ENCODE assay signal across 12 cellular contexts in genomic region chr1:232385221-232385620, GRCh38.
DNase-seq lines count a peak whose midpoint lies in the region; ATAC-seq, FAIRE-seq and TF ChIP-seq lines count a peak whose summit lies in the region.
"Had no signal": no experiment of that assay in that cellular context is flagged by ENCODE, and none has a peak within 500 bp of the region (broad histone marks: within the 10 kb centered on the region; RNA-seq: fewer than 3 reads in every experiment).

No MANE protein-coding gene starts in this region.

- 0 out of 2 replicates have a peak overlapping the region, but pooled peaks have one; percentile 40 for H2AK5ac ChIP-seq in H1 (ENCODE audit: low read depth, low read length)

- no peak for FAIRE-seq in H1 (lab: Jason Lieb, UNC)

- H3K9me2 ChIP-seq in PC-3 (replicated peaks; ENCODE audit: low read length): no peaks in the 10 kb centered on the region

- H4K5ac ChIP-seq in H1 (ENCODE audit: insufficient read length, low read depth, low read length): no peak overlapping the region

- no peak overlapping the region for H3K27ac Mint-ChIP-seq in activated T-helper 2 cell treated with anti-CD3 and anti-CD28 coated beads, Interferon-gamma antibody, Interleukin-2, Interleukin-4, amounts not matched to agents 10 μg/mL and 5 μg/mL and 100 μg/mL, durations not matched to agents 14 hours and 24 hours and 36 hours
- H3K27ac Mint-ChIP-seq: activated naive CD4-positive, alpha-beta T cell treated with anti-CD3 and anti-CD28 coated beads, Interleukin-2, amount 50 U/mL, for 72 hours; CD14-positive monocyte; T-helper 2 cell treated with Interferon-gamma antibody and Interleukin-4, amounts not matched to agents 5 μg/mL and 100 μg/mL, for 36 hours had no signal

- CTCF ChIA-PET in PC-3 (lab: Charles Lee) (interaction anchor here (1.1 kb wide), 1 partner anchor 242 kb away, joined by 4 read pairs; no protein-coding TSS in a partner anchor), H1 (lab: Charles Lee; ENCODE audit: partially characterized antibody) (interaction anchor here (0.6 to 1.1 kb wide), 3 partner anchors 13 to 600 kb away, joined by 3 to 4 read pairs (median 3); no protein-coding TSS in a partner anchor)

- no peak overlapping the region for H3K4me2 ChIP-seq in PC-3 (ENCODE audit: low read length)
- H3K4me2 ChIP-seq in H1 (ENCODE audit: insufficient read depth in 1 of 2, low read depth in 2 of 2, low read length in 2 of 2): no peak overlapping the region

- peak; percentile 99 for ATAC-seq in PC-3
- ATAC-seq: activated naive CD4-positive, alpha-beta T cell treated with anti-CD3 and anti-CD28 coated beads, Interleukin-2, amount 50 U/mL, for 72 hours had no signal

- H3K79me2 ChIP-seq in PC-3 (ENCODE audit: low read length) (no peaks in the 10 kb centered on the region), H1 (ENCODE audit: control insufficient read depth in 1 of 2, insufficient read depth in 2 of 2, low read length in 2 of 2) (no peaks in the 10 kb centered on the region)

- no TSS peak for BruUV-seq in PC-3 (replicated peaks; lab: Mats Ljungman, UMichigan)

- no peak overlapping the region for H3K4ac ChIP-seq in H1 (replicated peaks; ENCODE audit: insufficient read length, low read depth, low read length)

- H4K20me1 ChIP-seq in PC-3 (ENCODE audit: low read length): no peaks in the 10 kb centered on the region
- no peaks in the 10 kb centered on the region for H4K20me1 ChIP-seq in H1 (replicated peaks in 1 of 2; ENCODE audit: control insufficient read depth in 1 of 2, insufficient read depth in 2 of 2, low read length in 2 of 2)

- H3K9me3 ChIP-seq in PC-3 (ENCODE audit: low read length): no peaks in the 10 kb centered on the region
- H3K9me3 ChIP-seq in H1 (ENCODE audit: insufficient read depth in 2 of 2, low read depth in 1 of 2, low read length in 1 of 2): no peaks in the 10 kb centered on the region

- H3K23me2 ChIP-seq in H1 (ENCODE audit: low read depth, low read length): no peaks in the 10 kb centered on the region

- no peak overlapping the region for H4K8ac ChIP-seq in H1 (ENCODE audit: extremely low read depth, insufficient read depth, low read length)

- no peak overlapping the region for H3K27ac ChIP-seq in PC-3 (ENCODE audit: low read length)
- H3K27ac ChIP-seq in H1 (ENCODE audit: low read depth, low read length): no peak overlapping the region

- H3K4me3 ChIP-seq in PC-3 (ENCODE audit: low read length) (no peak overlapping the region), H1 (ENCODE audit: extremely low read depth in 1 of 4, insufficient read depth in 2 of 4, low read depth in 3 of 4, low read length in 4 of 4) (no peak overlapping the region), foreskin fibroblast (ENCODE audit: low read depth in 1 of 2, low read length in 2 of 2) (no peak overlapping the region)
- H3K4me3 ChIP-seq: skin epidermis had no signal

- TF ChIP-seq RAD21 in H1 (IDR thresholded peaks at IDR 0.05 in 1 of 2, conservative IDR thresholded peaks at IDR 0.05 in 1 of 2; ENCODE audit: low read depth in 2 of 2, low read length in 2 of 2): no peak

- no peak overlapping the region for H3K23ac ChIP-seq in H1 (ENCODE audit: insufficient read length)

- no peaks in the 10 kb centered on the region for H3K36me3 Mint-ChIP-seq in activated T-helper 2 cell treated with anti-CD3 and anti-CD28 coated beads, Interferon-gamma antibody, Interleukin-2, Interleukin-4, amounts not matched to agents 10 μg/mL and 5 μg/mL and 100 μg/mL, durations not matched to agents 14 hours and 24 hours and 36 hours (ENCODE audit: low read depth)
- H3K36me3 Mint-ChIP-seq: activated naive CD4-positive, alpha-beta T cell treated with anti-CD3 and anti-CD28 coated beads, Interleukin-2, amount 50 U/mL, for 72 hours; CD14-positive monocyte had no signal

- no peak overlapping the region for H2AFZ ChIP-seq in PC-3 (ENCODE audit: low read length)
- H2AFZ ChIP-seq in H1 (ENCODE audit: low read length): no peak overlapping the region

- H3K36me3 ChIP-seq in PC-3 (ENCODE audit: low read depth, low read length) (no peaks in the 10 kb centered on the region), H1 (ENCODE audit: control insufficient read depth in 2 of 4, insufficient read depth in 4 of 4, low read length in 3 of 4) (no peaks in the 10 kb centered on the region)

- peaks cover 8% of the 10 kb centered on the region; the same call in 1 of the 2 replicates for H3K4me1 ChIP-seq in PC-3 (ENCODE audit: insufficient read depth, low read length)
- H3K4me1 ChIP-seq in H1 (replicated peaks in 1 of 4; ENCODE audit: control insufficient read depth in 3 of 4, insufficient read depth in 4 of 4, low read length in 3 of 4): peaks cover 0 to 2% (median 0%) of the 10 kb centered on the region in 4 experiments; a peak in 1 of 7 replicates

- no peak overlapping the region for H2BK15ac ChIP-seq in H1 (ENCODE audit: low read length)

- no peaks in the 10 kb centered on the region for H3F3A ChIP-seq in PC-3 (ENCODE audit: low read length, unreplicated experiment)

- no peaks in the 10 kb centered on the region for H3K9me3 Mint-ChIP-seq in activated T-helper 2 cell treated with anti-CD3 and anti-CD28 coated beads, Interferon-gamma antibody, Interleukin-2, Interleukin-4, amounts not matched to agents 10 μg/mL and 5 μg/mL and 100 μg/mL, durations not matched to agents 14 hours and 24 hours and 36 hours
- H3K9me3 Mint-ChIP-seq: activated naive CD4-positive, alpha-beta T cell treated with anti-CD3 and anti-CD28 coated beads, Interleukin-2, amount 50 U/mL, for 72 hours; T-helper 2 cell treated with Interferon-gamma antibody and Interleukin-4, amounts not matched to agents 5 μg/mL and 100 μg/mL, for 36 hours had no signal

- H3K4me3 Mint-ChIP-seq in activated T-helper 2 cell treated with anti-CD3 and anti-CD28 coated beads, Interferon-gamma antibody, Interleukin-2, Interleukin-4, amounts not matched to agents 10 μg/mL and 5 μg/mL and 100 μg/mL, durations not matched to agents 14 hours and 24 hours and 36 hours (ENCODE audit: low read depth): no peak overlapping the region
- H3K4me3 Mint-ChIP-seq: CD14-positive monocyte; T-helper 2 cell treated with Interferon-gamma antibody and Interleukin-4, amounts not matched to agents 5 μg/mL and 100 μg/mL, for 36 hours had no signal

- no peak overlapping the region for H3K14ac ChIP-seq in H1 (ENCODE audit: insufficient read length)

- H3K4me1 Mint-ChIP-seq in activated T-helper 2 cell treated with anti-CD3 and anti-CD28 coated beads, Interferon-gamma antibody, Interleukin-2, Interleukin-4, amounts not matched to agents 10 μg/mL and 5 μg/mL and 100 μg/mL, durations not matched to agents 14 hours and 24 hours and 36 hours (ENCODE audit: low read depth): no peaks in the 10 kb centered on the region
- H3K4me1 Mint-ChIP-seq: CD14-positive monocyte had no signal

- H3K56ac ChIP-seq in H1 (replicated peaks; ENCODE audit: insufficient read length, low read depth, low read length): no peak overlapping the region

- H2BK5ac ChIP-seq in H1 (ENCODE audit: low read depth, low read length): peak overlapping the region; percentile 35; the same call in 1 of the 2 replicates

- no peaks in the 10 kb centered on the region for H3K27me3 ChIP-seq in PC-3 (ENCODE audit: low read length)
- peaks cover 0 to 2% (median 0%) of the 10 kb centered on the region in 4 experiments; a peak in 1 of 7 replicates for H3K27me3 ChIP-seq in H1 (replicated peaks in 1 of 4; ENCODE audit: control insufficient read depth in 3 of 4, extremely low read depth in 1 of 4, insufficient read depth in 3 of 4, low read length in 3 of 4)

- 87% methylated on average over 9 of the region's 10 CpGs; no CpG with 5 or more reads in 1 of the 2 experiments for WGBS in H1 (ENCODE audit: extremely low coverage in 1 of 2, insufficient coverage in 1 of 2, insufficient read length in 1 of 2, insufficient replicate concordance in 2 of 2, low coverage in 1 of 2, low lambda C conversion rate in 2 of 2, missing lambda C conversion rate in 1 of 2), 2 experiments

- POLR2A ChIA-PET in PC-3 (lab: Charles Lee; ENCODE audit: unreplicated experiment) (interaction anchor here (0.6 kb wide), 1 partner anchor 517 kb away, joined by 3 read pairs; no protein-coding TSS in a partner anchor), H1 (lab: Charles Lee; ENCODE audit: partially characterized antibody) (no interaction called here)

- TF ChIP-seq EP300 in H1 (IDR thresholded peaks at IDR 0.05; ENCODE audit: borderline replicate concordance in 1 of 2, low read depth in 2 of 2, low read length in 2 of 2): no peak

- H3K18ac ChIP-seq in H1 (ENCODE audit: extremely low read depth, low read length): no peak overlapping the region

- no peak overlapping the region for H2BK20ac ChIP-seq in H1 (ENCODE audit: low read length)

- H3K9ac ChIP-seq in PC-3 (ENCODE audit: low read length) (no peak overlapping the region), H1 (replicated peaks in 1 of 4; ENCODE audit: extremely low read depth in 1 of 4, low read depth in 3 of 4, low read length in 3 of 4) (no peak overlapping the region)

- H2BK12ac ChIP-seq in H1 (ENCODE audit: low read depth, low read length): 0 out of 2 replicates have a peak overlapping the region, but pooled peaks have one; percentile 75

- no peaks in the 10 kb centered on the region for H3K79me1 ChIP-seq in H1 (ENCODE audit: low read depth, low read length)

- peaks cover 5% of the 10 kb centered on the region for H3K27me3 Mint-ChIP-seq in activated T-helper 2 cell treated with anti-CD3 and anti-CD28 coated beads, Interferon-gamma antibody, Interleukin-2, Interleukin-4, amounts not matched to agents 10 μg/mL and 5 μg/mL and 100 μg/mL, durations not matched to agents 14 hours and 24 hours and 36 hours (ENCODE audit: low read depth)

- intact Hi-C loops in PC-3 (cut with micrococcal nuclease): no loop called here
- intact Hi-C loops in activated T-helper 2 cell treated with anti-CD3 and anti-CD28 coated beads, Interferon-gamma antibody, Interleukin-2, Interleukin-4, amounts not matched to agents 10 μg/mL and 5 μg/mL and 100 μg/mL, durations not matched to agents 14 hours and 24 hours and 36 hours (cut with micrococcal nuclease): no loop called here

- no peak overlapping the region for H4K91ac ChIP-seq in H1 (replicated peaks; ENCODE audit: insufficient read length, low read length)

- DNase-seq in AG20443 (ENCODE audit: low spot score) (peak; percentile 73), PC-3 (peak; percentile 69), H1 (ENCODE audit: low read depth in 1 of 2, low spot score in 2 of 2) (no peak), myocyte (ENCODE audit: low read depth) (peak; percentile 85), NCI-H128 (lab: John Stamatoyannopoulos, UW; ENCODE audit: unreplicated experiment) (no peak), HuH-7.5 (ENCODE audit: low spot score) (no peak), foreskin fibroblast (no peak)
- no peak for DNase-seq in activated T-helper 2 cell treated with anti-CD3 and anti-CD28 coated beads, Interferon-gamma antibody, Interleukin-2, Interleukin-4, amounts not matched to agents 10 μg/mL and 5 μg/mL and 100 μg/mL, durations not matched to agents 14 hours and 24 hours and 36 hours (ENCODE audit: low spot score)

- no peak overlapping the region for H2BK120ac ChIP-seq in H1 (replicated peaks; ENCODE audit: low read depth, low read length)

- TF ChIP-seq CTCF in PC-3 (conservative IDR thresholded peaks at IDR 0.05; ENCODE audit: low read depth, low read length) (no peak), H1 (IDR thresholded peaks at IDR 0.05; ENCODE audit: control extremely low read depth in 1 of 3, insufficient read depth in 1 of 3, low read depth in 1 of 3, low read length in 3 of 3) (no peak), foreskin fibroblast (IDR thresholded peaks at IDR 0.05; ENCODE audit: low read depth, low read length) (no peak)

- TF ChIP-seq POLR2A in H1 (IDR thresholded peaks at IDR 0.05; ENCODE audit: control extremely low read depth in 1 of 2, low read depth in 2 of 2, low read length in 2 of 2): no peak

Comparison
In these comparisons a context has a peak if more than half of its experiments do, and no peak if none do; other contexts are left out.
1. DNase-seq: peak in AG20443 (single experiment), PC-3 (single experiment) and myocyte (single experiment); none in H1 (0 of 2), NCI-H128 (single experiment), HuH-7.5 (single experiment), foreskin fibroblast (0 of 2) and activated T-helper 2 cell treated with anti-CD3 and anti-CD28 coated beads, Interferon-gamma antibody, Interleukin-2, Interleukin-4, amounts not matched to agents 10 μg/mL and 5 μg/mL and 100 μg/mL, durations not matched to agents 14 hours and 24 hours and 36 hours (single experiment).